ENCODE assay signal across 1 cellular context in genomic region chr9:113673726-113674125, GRCh38.
A peak's percentile ranks its signal among the peaks of the same experiment; 100 is the strongest.
TF ChIP-seq lines count a peak whose summit lies in the region.

No MANE protein-coding gene starts in this region.

TF ChIP-seq in SK-N-SH, 30 proteins besides CTCF, POLR2A, EP300 and RAD21 (continued from another document):
- TF ChIP-seq, protein P1, sequence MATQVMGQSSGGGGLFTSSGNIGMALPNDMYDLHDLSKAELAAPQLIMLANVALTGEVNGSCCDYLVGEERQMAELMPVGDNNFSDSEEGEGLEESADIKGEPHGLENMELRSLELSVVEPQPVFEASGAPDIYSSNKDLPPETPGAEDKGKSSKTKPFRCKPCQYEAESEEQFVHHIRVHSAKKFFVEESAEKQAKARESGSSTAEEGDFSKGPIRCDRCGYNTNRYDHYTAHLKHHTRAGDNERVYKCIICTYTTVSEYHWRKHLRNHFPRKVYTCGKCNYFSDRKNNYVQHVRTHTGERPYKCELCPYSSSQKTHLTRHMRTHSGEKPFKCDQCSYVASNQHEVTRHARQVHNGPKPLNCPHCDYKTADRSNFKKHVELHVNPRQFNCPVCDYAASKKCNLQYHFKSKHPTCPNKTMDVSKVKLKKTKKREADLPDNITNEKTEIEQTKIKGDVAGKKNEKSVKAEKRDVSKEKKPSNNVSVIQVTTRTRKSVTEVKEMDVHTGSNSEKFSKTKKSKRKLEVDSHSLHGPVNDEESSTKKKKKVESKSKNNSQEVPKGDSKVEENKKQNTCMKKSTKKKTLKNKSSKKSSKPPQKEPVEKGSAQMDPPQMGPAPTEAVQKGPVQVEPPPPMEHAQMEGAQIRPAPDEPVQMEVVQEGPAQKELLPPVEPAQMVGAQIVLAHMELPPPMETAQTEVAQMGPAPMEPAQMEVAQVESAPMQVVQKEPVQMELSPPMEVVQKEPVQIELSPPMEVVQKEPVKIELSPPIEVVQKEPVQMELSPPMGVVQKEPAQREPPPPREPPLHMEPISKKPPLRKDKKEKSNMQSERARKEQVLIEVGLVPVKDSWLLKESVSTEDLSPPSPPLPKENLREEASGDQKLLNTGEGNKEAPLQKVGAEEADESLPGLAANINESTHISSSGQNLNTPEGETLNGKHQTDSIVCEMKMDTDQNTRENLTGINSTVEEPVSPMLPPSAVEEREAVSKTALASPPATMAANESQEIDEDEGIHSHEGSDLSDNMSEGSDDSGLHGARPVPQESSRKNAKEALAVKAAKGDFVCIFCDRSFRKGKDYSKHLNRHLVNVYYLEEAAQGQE (IDR thresholded peaks at IDR 0.05; ENCODE audit: low read depth, low read length): no peak
- TF ChIP-seq FOSL2 (IDR thresholded peaks at IDR 0.05; ENCODE audit: borderline replicate concordance, low read depth): peak; percentile 70; the same call in 1 of the 2 replicates
- TF ChIP-seq POLR2AphosphoS5 (IDR thresholded peaks at IDR 0.05; ENCODE audit: low read depth, low read length): no peak
